Comparison of ENCODE assay signal across 6 cellular contexts in genomic region chr14:36151335-36151734, GRCh38.
"Had no signal": no experiment of that assay in that cellular context is flagged by ENCODE, and none has a peak within 500 bp of the region (broad histone marks: within the 10 kb centered on the region; RNA-seq: fewer than 3 reads in every experiment).

No MANE protein-coding gene starts in this region.

- DNase-seq: IMR-90, KBM-7, KG1 had no signal

- H3K4me3 ChIP-seq: K562 had no signal

- H3K27ac ChIP-seq: HL-60, KMS-11 had no signal
